ENCODE assay signal across 28 cellular contexts in genomic region chr6:136860043-136860442, GRCh38. TPM values are rescaled to one million over a fixed set of nuclear protein-coding genes. Genes with fewer than 3 reads are reported as not detected.
DNase-seq lines count a peak whose midpoint lies in the region; ATAC-seq, FAIRE-seq and TF ChIP-seq lines count a peak whose summit lies in the region.
"Had no signal": no experiment of that assay in that cellular context is flagged by ENCODE, and none has a peak within 500 bp of the region (broad histone marks: within the 10 kb centered on the region; RNA-seq: fewer than 3 reads in every experiment).

No MANE protein-coding gene starts in this region.

- dilution Hi-C loops in keratinocyte (cut with MboI; ENCODE audit: extremely low pct_ligation_motif_present, low sequenced_read_pairs): no loop called here

- no peaks in the 10 kb centered on the region for H3K27me3 ChIP-seq in keratinocyte (ENCODE audit: control insufficient read depth, extremely low read depth, insufficient read depth, low read length)
- H3K27me3 ChIP-seq in esophagus squamous epithelium: no peaks in the 10 kb centered on the region
- H3K27me3 ChIP-seq: BE2C, SJSA1 had no signal

- TF ChIP-seq CTCF in keratinocyte (optimal IDR thresholded peaks at IDR 0.05 in 1 of 3, IDR thresholded peaks at IDR 0.05 in 1 of 3, conservative IDR thresholded peaks at IDR 0.05 in 1 of 3; ENCODE audit: extremely low read depth in 1 of 3, insufficient read depth in 2 of 3, low read length in 3 of 3) (no peak), esophagus squamous epithelium (IDR thresholded peaks at IDR 0.05) (no peak)

- H3K9me3 Mint-ChIP-seq in stimulated activated naive B cell treated with anti-CD40 and anti-IgM and Interleukin-4, amounts not matched to agents 10 μg/mL and 1 μg/mL and 100 μg/mL, for 72 hours: peaks cover 0 to 1% of the 10 kb centered on the region in 2 donors
- H3K9me3 Mint-ChIP-seq: CD14-positive monocyte; CD8-positive, alpha-beta memory T cell had no signal

- H3K4me2 ChIP-seq in keratinocyte (ENCODE audit: control insufficient read depth, extremely low read depth, insufficient read depth, low read depth, low read length): no peak overlapping the region
- H3K4me2 ChIP-seq: KMS-11 had no signal

- peaks cover 4 to 5% of the 10 kb centered on the region in 2 donors for H3K36me3 Mint-ChIP-seq in stimulated activated naive B cell treated with anti-CD40 and anti-IgM and Interleukin-4, amounts not matched to agents 10 μg/mL and 1 μg/mL and 100 μg/mL, for 72 hours

- H3K27ac ChIP-seq in keratinocyte (ENCODE audit: control insufficient read depth, insufficient read depth, low read length) (no peak overlapping the region), esophagus squamous epithelium (no peak overlapping the region)
- H3K27ac ChIP-seq: GM23248, KMS-11, SJSA1 had no signal

- H3K4me1 ChIP-seq in keratinocyte (ENCODE audit: control insufficient read depth, extremely low read depth, insufficient read depth, low read length): peaks cover 3% of the 10 kb centered on the region
- no peaks in the 10 kb centered on the region for H3K4me1 ChIP-seq in esophagus squamous epithelium
- H3K4me1 ChIP-seq: BE2C, SJSA1 had no signal

- H3K9me1 ChIP-seq in keratinocyte (ENCODE audit: control insufficient read depth, extremely low read depth, insufficient read depth, low read length): no peaks in the 10 kb centered on the region

- no peak overlapping the region for H3K4me3 ChIP-seq in keratinocyte (ENCODE audit: control insufficient read depth in 2 of 3, extremely low read depth in 1 of 3, insufficient read depth in 2 of 3, low read depth in 1 of 3, low read length in 3 of 3)
- no peak overlapping the region for H3K4me3 ChIP-seq in esophagus squamous epithelium
- H3K4me3 ChIP-seq: GM12878, GM23248, SJSA1 had no signal

- H3K36me3 ChIP-seq in keratinocyte (ENCODE audit: control insufficient read depth in 2 of 2, extremely low read depth in 1 of 2, insufficient read depth in 2 of 2, low read length in 2 of 2) (no peaks in the 10 kb centered on the region), esophagus squamous epithelium (peaks cover 0 to 9% (median 7%) of the 10 kb centered on the region in 3 donors)
- H3K36me3 ChIP-seq: SJSA1 had no signal

- no peak overlapping the region for H3K4me3 Mint-ChIP-seq in stimulated activated naive B cell treated with anti-CD40 and anti-IgM and Interleukin-4, amounts not matched to agents 10 μg/mL and 1 μg/mL and 100 μg/mL, for 72 hours
- H3K4me3 Mint-ChIP-seq: CD8-positive, alpha-beta memory T cell had no signal

- WGBS in esophagus squamous epithelium, 2 donors: 85 to 90% methylated on average over 1 of the region's 1 CpG

- H3K9me3 ChIP-seq in keratinocyte (ENCODE audit: control insufficient read depth, low read depth, low read length) (no peaks in the 10 kb centered on the region), esophagus squamous epithelium (no peaks in the 10 kb centered on the region)
- H3K9me3 ChIP-seq: BE2C, SJSA1 had no signal

- no peaks in the 10 kb centered on the region for H3K79me2 ChIP-seq in keratinocyte (ENCODE audit: control insufficient read depth, insufficient read depth, low read length)

- H2AFZ ChIP-seq in keratinocyte (ENCODE audit: control insufficient read depth, low read length): no peak overlapping the region
- H2AFZ ChIP-seq: GM23248 had no signal

- TF ChIP-seq POLR2A in esophagus squamous epithelium (IDR thresholded peaks at IDR 0.05): no peak

- no peaks in the 10 kb centered on the region for H3K27me3 Mint-ChIP-seq in stimulated activated naive B cell treated with anti-CD40 and anti-IgM and Interleukin-4, amounts not matched to agents 10 μg/mL and 1 μg/mL and 100 μg/mL, for 72 hours
- H3K27me3 Mint-ChIP-seq: CD8-positive, alpha-beta memory T cell had no signal

- DNase-seq in NCI-H2029 (lab: John Stamatoyannopoulos, UW): peak; percentile 1
- DNase-seq in NCI-H2029 treated with DMSO at 0.1 percent for 48 hours (lab: John Stamatoyannopoulos, UW): no peak
- DNase-seq in astrocyte of the hippocampus (ENCODE audit: low read depth, low spot score): peak; percentile 6
- no peak for DNase-seq in keratinocyte (ENCODE audit: low read depth, low spot score)
- peak; percentile 24 for DNase-seq in renal cortical epithelial cell (ENCODE audit: low read depth)
- DNase-seq in stimulated activated naive B cell treated with anti-CD40 and anti-IgM and Interleukin-4, amounts not matched to agents 10 μg/mL and 1 μg/mL and 100 μg/mL, for 72 hours: no peak
- DNase-seq in esophagus squamous epithelium (lab: John Stamatoyannopoulos, UW): no peak
- DNase-seq in SHP77 (lab: John Stamatoyannopoulos, UW): no peak
- DNase-seq: 8988T; ACHN; BE2C; CD8-positive, alpha-beta memory T cell; DMS 273 treated with DMSO at 0.1 percent for 48 hours; DMS79; EL; GM23248; H7; IMR-90; NCI-H1105; NCI-H1436 treated with DMSO at 0.1 percent for 48 hours; NCI-H2081; NCI-H2227 treated with DMSO at 0.1 percent for 48 hours; NCI-H526 treated with DMSO at 0.1 percent for 48 hours had no signal

- intact Hi-C loops in esophagus squamous epithelium (cut with DNase I): no loop called here

- H4K20me1 ChIP-seq in keratinocyte (ENCODE audit: control insufficient read depth, extremely low read depth, insufficient read depth, low read length): no peaks in the 10 kb centered on the region

- H3K9ac ChIP-seq in keratinocyte (ENCODE audit: control insufficient read depth, extremely low read depth, insufficient read depth, low read length): no peak overlapping the region
- H3K9ac ChIP-seq: GM23248, KMS-11 had no signal

- ATAC-seq in stimulated activated naive B cell treated with anti-CD40 and anti-IgM and Interleukin-4, amounts not matched to agents 10 μg/mL and 1 μg/mL and 100 μg/mL, for 72 hours (replicated peaks): no peak
- ATAC-seq: GM12878 had no signal

- H3K4me1 Mint-ChIP-seq in stimulated activated naive B cell treated with anti-CD40 and anti-IgM and Interleukin-4, amounts not matched to agents 10 μg/mL and 1 μg/mL and 100 μg/mL, for 72 hours: peaks cover 0 to 7% of the 10 kb centered on the region in 2 donors

- FAIRE-seq in keratinocyte (lab: Jason Lieb, UNC): peak; percentile 53
- FAIRE-seq: GM12878, RCC 7860 had no signal

- no peak overlapping the region for H3K27ac Mint-ChIP-seq in stimulated activated naive B cell treated with anti-CD40 and anti-IgM and Interleukin-4, amounts not matched to agents 10 μg/mL and 1 μg/mL and 100 μg/mL, for 72 hours
- H3K27ac Mint-ChIP-seq: CD8-positive, alpha-beta memory T cell had no signal

RNA-seq across cellular contexts. Expression of gene PEX7, which starts 37.7 kb away (rescaled TPM):
- 11.5 to 15.6 TPM (median 14.4 TPM) in 3 replicates for polyA plus RNA-seq in keratinocyte
- polyA plus RNA-seq in keratinocyte (2011; ENCODE audit: low read depth): 11.0 TPM
- polyA plus RNA-seq in keratinocyte (2011; cell fraction: cytosol; rRNA removed): 12.4 and 17.3 TPM in 2 replicates
- polyA plus RNA-seq in keratinocyte (2011; cell fraction: nucleus; rRNA removed): 8.0 and 10.3 TPM in 2 replicates
- polyA plus RNA-seq in keratinocyte (2012; ENCODE audit: low replicate concordance): 7.9 and 10.7 TPM in 2 replicates
- polyA minus RNA-seq in keratinocyte: 1.4 to 9.3 TPM (median 8.3 TPM) in 3 replicates
- 15.5 TPM for polyA minus RNA-seq in keratinocyte (2011; cell fraction: cytosol; rRNA and poly(A)+ RNA removed)
- 5.0 and 5.8 TPM in 2 replicates for polyA minus RNA-seq in keratinocyte (2011; cell fraction: nucleus; rRNA and poly(A)+ RNA removed)
- total RNA-seq in renal cortical epithelial cell: 12.3 and 15.2 TPM in 2 replicates
- total RNA-seq in esophagus squamous epithelium: 10 to 100 TPM in 3 of 4 donors, 1 to 10 TPM in 1; 5.4 to 14.2 (median 11.8) TPM

Comparison
In these comparisons a context has a peak if more than half of its experiments do, and no peak if none do; other contexts are left out.
1. DNase-seq: peak in NCI-H2029 (single experiment), astrocyte of the hippocampus (single experiment) and renal cortical epithelial cell (single experiment); none in NCI-H2029 treated with DMSO at 0.1 percent for 48 hours (single experiment), keratinocyte (single experiment), stimulated activated naive B cell treated with anti-CD40 and anti-IgM and Interleukin-4, amounts not matched to agents 10 μg/mL and 1 μg/mL and 100 μg/mL, for 72 hours (single experiment), esophagus squamous epithelium (single experiment) and SHP77 (0 of 2).